Comparison of ENCODE assay signal across 1 cellular context in the genomic region with DNA sequence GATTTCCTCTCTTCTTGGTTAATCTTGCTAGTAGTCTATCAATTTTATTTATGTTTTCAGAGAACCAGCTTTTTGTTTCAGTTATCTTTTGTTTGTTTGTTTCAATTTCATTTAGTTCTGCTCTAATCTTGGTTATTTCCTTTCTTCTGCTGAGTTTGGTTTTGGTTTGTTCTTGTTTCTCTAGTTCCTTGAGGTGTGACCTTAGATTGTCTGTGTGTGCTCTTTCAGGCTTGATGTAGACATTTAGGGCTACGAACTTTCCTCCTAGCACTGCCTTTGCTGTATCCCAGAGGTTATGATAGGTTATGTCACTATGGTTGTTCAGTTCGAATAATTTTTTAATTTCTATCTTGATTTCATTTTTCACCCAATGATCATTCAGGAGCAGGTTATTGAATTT.
TF ChIP-seq lines count a peak whose summit lies in the region.

No MANE protein-coding gene starts in this region.

TF ChIP-seq in GM12878, 131 proteins besides CTCF, POLR2A, EP300 and RAD21 (continued from another document):
- TF ChIP-seq, protein P1, sequence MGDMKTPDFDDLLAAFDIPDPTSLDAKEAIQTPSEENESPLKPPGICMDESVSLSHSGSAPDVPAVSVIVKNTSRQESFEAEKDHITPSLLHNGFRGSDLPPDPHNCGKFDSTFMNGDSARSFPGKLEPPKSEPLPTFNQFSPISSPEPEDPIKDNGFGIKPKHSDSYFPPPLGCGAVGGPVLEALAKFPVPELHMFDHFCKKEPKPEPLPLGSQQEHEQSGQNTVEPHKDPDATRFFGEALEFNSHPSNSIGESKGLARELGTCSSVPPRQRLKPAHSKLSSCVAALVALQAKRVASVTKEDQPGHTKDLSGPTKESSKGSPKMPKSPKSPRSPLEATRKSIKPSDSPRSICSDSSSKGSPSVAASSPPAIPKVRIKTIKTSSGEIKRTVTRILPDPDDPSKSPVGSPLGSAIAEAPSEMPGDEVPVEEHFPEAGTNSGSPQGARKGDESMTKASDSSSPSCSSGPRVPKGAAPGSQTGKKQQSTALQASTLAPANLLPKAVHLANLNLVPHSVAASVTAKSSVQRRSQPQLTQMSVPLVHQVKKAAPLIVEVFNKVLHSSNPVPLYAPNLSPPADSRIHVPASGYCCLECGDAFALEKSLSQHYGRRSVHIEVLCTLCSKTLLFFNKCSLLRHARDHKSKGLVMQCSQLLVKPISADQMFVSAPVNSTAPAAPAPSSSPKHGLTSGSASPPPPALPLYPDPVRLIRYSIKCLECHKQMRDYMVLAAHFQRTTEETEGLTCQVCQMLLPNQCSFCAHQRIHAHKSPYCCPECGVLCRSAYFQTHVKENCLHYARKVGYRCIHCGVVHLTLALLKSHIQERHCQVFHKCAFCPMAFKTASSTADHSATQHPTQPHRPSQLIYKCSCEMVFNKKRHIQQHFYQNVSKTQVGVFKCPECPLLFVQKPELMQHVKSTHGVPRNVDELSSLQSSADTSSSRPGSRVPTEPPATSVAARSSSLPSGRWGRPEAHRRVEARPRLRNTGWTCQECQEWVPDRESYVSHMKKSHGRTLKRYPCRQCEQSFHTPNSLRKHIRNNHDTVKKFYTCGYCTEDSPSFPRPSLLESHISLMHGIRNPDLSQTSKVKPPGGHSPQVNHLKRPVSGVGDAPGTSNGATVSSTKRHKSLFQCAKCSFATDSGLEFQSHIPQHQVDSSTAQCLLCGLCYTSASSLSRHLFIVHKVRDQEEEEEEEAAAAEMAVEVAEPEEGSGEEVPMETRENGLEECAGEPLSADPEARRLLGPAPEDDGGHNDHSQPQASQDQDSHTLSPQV (IDR thresholded peaks at IDR 0.05): no peak
- TF ChIP-seq MYC (IDR thresholded peaks at IDR 0.05; ENCODE audit: insufficient read depth, insufficient read length, insufficient replicate concordance, low read length, severe bottlenecking) (no peak), HDGF (IDR thresholded peaks at IDR 0.05) (peak; percentile 69; the same call in 1 of the 2 replicates), TARDBP (IDR thresholded peaks at IDR 0.05; ENCODE audit: borderline replicate concordance) (no peak), ASH2L (IDR thresholded peaks at IDR 0.05; ENCODE audit: borderline replicate concordance, low read depth) (no peak), MTA2 (IDR thresholded peaks at IDR 0.05; ENCODE audit: low read depth) (peak; percentile 41; the same call in 1 of the 2 replicates), YBX1 (IDR thresholded peaks at IDR 0.05) (no peak), RUNX3 (IDR thresholded peaks at IDR 0.05; ENCODE audit: low read length) (peak; percentile 43; the same call in 1 of the 2 replicates)
- TF ChIP-seq, protein P2, sequence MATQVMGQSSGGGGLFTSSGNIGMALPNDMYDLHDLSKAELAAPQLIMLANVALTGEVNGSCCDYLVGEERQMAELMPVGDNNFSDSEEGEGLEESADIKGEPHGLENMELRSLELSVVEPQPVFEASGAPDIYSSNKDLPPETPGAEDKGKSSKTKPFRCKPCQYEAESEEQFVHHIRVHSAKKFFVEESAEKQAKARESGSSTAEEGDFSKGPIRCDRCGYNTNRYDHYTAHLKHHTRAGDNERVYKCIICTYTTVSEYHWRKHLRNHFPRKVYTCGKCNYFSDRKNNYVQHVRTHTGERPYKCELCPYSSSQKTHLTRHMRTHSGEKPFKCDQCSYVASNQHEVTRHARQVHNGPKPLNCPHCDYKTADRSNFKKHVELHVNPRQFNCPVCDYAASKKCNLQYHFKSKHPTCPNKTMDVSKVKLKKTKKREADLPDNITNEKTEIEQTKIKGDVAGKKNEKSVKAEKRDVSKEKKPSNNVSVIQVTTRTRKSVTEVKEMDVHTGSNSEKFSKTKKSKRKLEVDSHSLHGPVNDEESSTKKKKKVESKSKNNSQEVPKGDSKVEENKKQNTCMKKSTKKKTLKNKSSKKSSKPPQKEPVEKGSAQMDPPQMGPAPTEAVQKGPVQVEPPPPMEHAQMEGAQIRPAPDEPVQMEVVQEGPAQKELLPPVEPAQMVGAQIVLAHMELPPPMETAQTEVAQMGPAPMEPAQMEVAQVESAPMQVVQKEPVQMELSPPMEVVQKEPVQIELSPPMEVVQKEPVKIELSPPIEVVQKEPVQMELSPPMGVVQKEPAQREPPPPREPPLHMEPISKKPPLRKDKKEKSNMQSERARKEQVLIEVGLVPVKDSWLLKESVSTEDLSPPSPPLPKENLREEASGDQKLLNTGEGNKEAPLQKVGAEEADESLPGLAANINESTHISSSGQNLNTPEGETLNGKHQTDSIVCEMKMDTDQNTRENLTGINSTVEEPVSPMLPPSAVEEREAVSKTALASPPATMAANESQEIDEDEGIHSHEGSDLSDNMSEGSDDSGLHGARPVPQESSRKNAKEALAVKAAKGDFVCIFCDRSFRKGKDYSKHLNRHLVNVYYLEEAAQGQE (IDR thresholded peaks at IDR 0.05; ENCODE audit: low read depth, low read length): no peak
TF ChIP-seq in GM12878: peak in this region for 11.
